Comparison of ENCODE assay signal across 17 cellular contexts in the genomic region with DNA sequence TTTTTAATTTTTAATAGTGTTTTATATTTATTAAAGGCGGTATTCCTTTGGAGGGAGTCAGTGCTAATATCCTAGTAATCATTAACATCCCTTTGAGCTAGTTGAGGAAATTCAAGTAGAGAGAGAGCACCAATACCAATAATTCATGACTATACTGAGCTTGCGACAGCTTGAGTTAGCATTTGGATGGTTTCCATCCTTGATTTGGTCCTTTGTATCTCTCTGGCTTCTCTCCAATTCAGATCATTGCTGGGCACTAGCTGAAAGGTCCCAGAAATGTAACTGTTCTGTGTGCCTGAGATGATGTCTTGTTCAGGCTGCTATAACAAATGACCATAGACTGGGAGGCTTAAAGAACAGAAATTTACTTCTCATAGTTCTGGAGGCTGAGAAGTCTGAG.
"Had no signal": no experiment of that assay in that cellular context is flagged by ENCODE, and none has a peak within 500 bp of the region (broad histone marks: within the 10 kb centered on the region; RNA-seq: fewer than 3 reads in every experiment).

No MANE protein-coding gene starts in this region.

- ATAC-seq: activated T-cell treated with anti-CD3 and anti-CD28 coated beads, Interleukin-2, amount 50 U/mL, for 72 hours; left colon; naive thymus-derived CD8-positive, alpha-beta T cell; stimulated activated effector memory CD8-positive, alpha-beta T cell treated with anti-CD3 and anti-CD28 coated beads, Interleukin-12 subunit alpha, Interleukin-12 subunit beta, amount 100 ng/mL, for 72 hours; stimulated activated naive CD8-positive, alpha-beta T cell treated with anti-CD3 and anti-CD28 coated beads, Interleukin-15, amount 100 ng/mL, for 72 hours; T-helper 17 cell had no signal

- DNase-seq: activated CD4-positive, alpha-beta T cell treated with anti-CD3 and anti-CD28 coated beads for 4 hours; activated CD4-positive, alpha-beta T cell treated with anti-CD3 and anti-CD28 coated beads, Interleukin-2, amount 50 U/mL, for 48 hours; activated CD4-positive, CD25-positive, alpha-beta regulatory T cell; activated CD8-positive, alpha-beta memory T cell treated with anti-CD3 and anti-CD28 coated beads, Interleukin-2, amount 50 U/mL, for 48 hours; activated effector memory CD4-positive, alpha-beta T cell treated with Interleukin-2 at 50 U/mL for 16 hours; activated naive CD4-positive, alpha-beta T cell treated with anti-CD3 and anti-CD28 coated beads for 36 hours; activated T-cell treated with anti-CD3 and anti-CD28 coated beads, Interleukin-2, amount 50 U/mL, for 72 hours; amygdala; cortex of kidney; heart right ventricle; islet precursor cell; left colon; naive thymus-derived CD8-positive, alpha-beta T cell; stimulated activated CD4-positive, alpha-beta T cell treated with anti-CD3 and anti-CD28 coated beads, Interleukin-12 subunit alpha, Interleukin-12 subunit beta, amount 100 ng/mL, for 4 hours; stimulated activated naive CD8-positive, alpha-beta T cell treated with anti-CD3 and anti-CD28 coated beads, Interleukin-15, amount 100 ng/mL, for 72 hours; T-helper 17 cell had no signal
